Comparison of ENCODE assay signal across 1 cellular context in genomic region chr19:638901-639250, GRCh38.
TF ChIP-seq lines count a peak whose summit lies in the region.

No MANE protein-coding gene starts in this region.

TF ChIP-seq in GM12878, 131 proteins besides CTCF, POLR2A, EP300 and RAD21:
- TF ChIP-seq ZBTB40 (IDR thresholded peaks at IDR 0.05; ENCODE audit: borderline replicate concordance) (no peak), EED (IDR thresholded peaks at IDR 0.05; ENCODE audit: low read depth) (no peak), MXI1 (IDR thresholded peaks at IDR 0.05; ENCODE audit: low read depth, low read length) (no peak), GATAD2B (conservative IDR thresholded peaks at IDR 0.05; ENCODE audit: low read depth) (no peak), SMC3 (IDR thresholded peaks at IDR 0.05; ENCODE audit: borderline replicate concordance, low read length) (no peak), HSF1 (IDR thresholded peaks at IDR 0.05; ENCODE audit: low read depth, low read length) (no peak), ZNF622 (IDR thresholded peaks at IDR 0.05) (no peak), PBX3 (IDR thresholded peaks at IDR 0.05; ENCODE audit: insufficient replicate concordance, low read depth, low read length) (no peak), KDM1A (IDR thresholded peaks at IDR 0.05; ENCODE audit: borderline replicate concordance) (no peak), KAT2A (conservative IDR thresholded peaks at IDR 0.05; ENCODE audit: control insufficient read depth, low read depth, low read length) (no peak), HDGF (IDR thresholded peaks at IDR 0.05) (no peak), ETV6 (conservative IDR thresholded peaks at IDR 0.05 in 1 of 2, IDR thresholded peaks at IDR 0.05 in 1 of 2; ENCODE audit: borderline replicate concordance in 1 of 2, low read depth in 1 of 2) (no peak), CEBPB (IDR thresholded peaks at IDR 0.05; ENCODE audit: borderline replicate concordance in 1 of 2, low read depth in 2 of 2, low read length in 2 of 2) (no peak), USF2 (IDR thresholded peaks at IDR 0.05; ENCODE audit: borderline replicate concordance, low read depth, low read length) (no peak)
